In the genomic region with DNA sequence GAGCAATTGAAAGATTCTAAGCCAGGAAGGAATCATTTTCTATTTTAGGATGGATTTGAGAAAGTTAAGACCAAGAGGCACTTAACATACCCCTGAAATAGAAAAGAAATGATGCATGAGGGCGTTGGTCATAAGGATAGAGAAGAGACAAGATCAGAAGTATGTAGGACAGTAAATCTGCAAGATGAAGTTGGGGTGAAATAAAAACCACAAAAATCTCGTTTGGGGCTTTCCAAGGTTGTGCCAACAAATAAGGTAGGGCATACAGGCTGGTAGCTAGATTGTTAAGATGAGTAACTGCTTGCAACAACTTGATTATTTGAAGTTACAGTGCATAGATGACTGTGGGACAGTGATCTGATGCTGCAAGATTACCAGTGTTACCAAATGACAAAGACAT, we compare ENCODE assay signal across 13 cellular contexts. TPM values are rescaled to one million over a fixed set of nuclear protein-coding genes. Genes with fewer than 3 reads are reported as not detected.
DNase-seq lines count a peak whose midpoint lies in the region; ATAC-seq and TF ChIP-seq lines count a peak whose summit lies in the region.
"Had no signal": no experiment of that assay in that cellular context is flagged by ENCODE, and none has a peak within 500 bp of the region (broad histone marks: within the 10 kb centered on the region; RNA-seq: fewer than 3 reads in every experiment).

No MANE protein-coding gene starts in this region.

- no peaks in the 10 kb centered on the region for H3K9me3 ChIP-seq in HCT116 (ENCODE audit: control insufficient read depth in 1 of 2, insufficient read depth in 1 of 2, low read depth in 1 of 2, low read length in 2 of 2)
- H3K9me3 ChIP-seq: upper lobe of left lung had no signal

- no peak overlapping the region for H3K4me2 ChIP-seq in HCT116 (ENCODE audit: low read length)

- no peak for TF ChIP-seq CTCF in HCT116 (IDR thresholded peaks at IDR 0.05 in 2 of 3, conservative IDR thresholded peaks at IDR 0.05 in 1 of 3; ENCODE audit: borderline replicate concordance in 1 of 3, insufficient read depth in 1 of 3, low read depth in 2 of 3, low read length in 2 of 3)

- peak; percentile 22 to 37 for ATAC-seq in activated CD4-positive, CD25-positive, alpha-beta regulatory T cell treated with anti-CD3 and anti-CD28 coated beads, Interleukin-2, amount 50 U/mL, for 24 hours
- ATAC-seq in HCT116 (no peak), naive B cell (ENCODE audit: low read depth in 2 of 2) (no peak), GM21717 (IDR thresholded peaks at IDR 0.05; ENCODE audit: unreplicated experiment) (no peak)
- peak; percentile 44 for ATAC-seq in activated T-helper 17 cell treated with anti-CD3 and anti-CD28 coated beads, Interleukin-2, amount 50 U/mL, for 72 hours (replicated peaks)

- H3K27ac Mint-ChIP-seq in activated T-helper 17 cell treated with anti-CD3 and anti-CD28 coated beads, Interleukin-2, amount 50 U/mL, for 72 hours: peak overlapping the region; percentile 33
- H3K27ac Mint-ChIP-seq in naive B cell: peak overlapping the region in 2 of 6 donors; percentile 23 to 44

- H3K79me2 ChIP-seq in HCT116 (ENCODE audit: insufficient read depth, low read length): peaks cover 12% of the 10 kb centered on the region

- RAD21 ChIA-PET in HCT116 (lab: Charles Lee; ENCODE audit: low non-redundant PET in 1 of 2, low total read pairs in 2 of 2, uncharacterized antibody in 2 of 2, unreplicated experiment in 2 of 2): no interaction called here

- CTCF ChIA-PET in HCT116 (lab: Charles Lee): no interaction called here

- no peak for DNase-seq in activated CD4-positive, CD25-positive, alpha-beta regulatory T cell (lab: John Stamatoyannopoulos, UW)
- DNase-seq in HCT116 (ENCODE audit: low read depth, low spot score) (no peak), naive B cell (peak; percentile 15), NCI-H510A treated with DMSO at 0.1 percent for 48 hours (lab: John Stamatoyannopoulos, UW) (no peak), ecto neural progenitor cell (ENCODE audit: low spot score) (no peak)
- DNase-seq: 8988T, activated gamma-delta T cell treated with Interleukin-2 at 50 U/mL for 16 hours, DMS53, NCI-H187 had no signal

- TF ChIP-seq POLR2A in HCT116 (IDR thresholded peaks at IDR 0.05; ENCODE audit: borderline replicate concordance, extremely low read depth, insufficient read depth, insufficient read length): no peak

- peak overlapping the region; percentile 37 for H3K4me3 Mint-ChIP-seq in activated T-helper 17 cell treated with anti-CD3 and anti-CD28 coated beads, Interleukin-2, amount 50 U/mL, for 72 hours
- peak overlapping the region in 3 of 8 donors; percentile 5 to 62 (median 22) for H3K4me3 Mint-ChIP-seq in naive B cell

- peaks cover 28% of the 10 kb centered on the region for H3K4me1 Mint-ChIP-seq in activated T-helper 17 cell treated with anti-CD3 and anti-CD28 coated beads, Interleukin-2, amount 50 U/mL, for 72 hours
- peaks cover 36 to 71% (median 39%) of the 10 kb centered on the region in 3 donors for H3K4me1 Mint-ChIP-seq in naive B cell

- H3K36me3 ChIP-seq in HCT116 (ENCODE audit: control insufficient read depth in 1 of 2, insufficient read depth in 2 of 2, low read length in 2 of 2): peaks cover 0 to 11% of the 10 kb centered on the region in 2 experiments; a peak in 2 of 4 replicates

- H4K20me1 ChIP-seq in HCT116 (ENCODE audit: insufficient read depth): peaks cover 7% of the 10 kb centered on the region; the same call in 1 of the 2 replicates

- intact Hi-C loops in HCT116 (cut with micrococcal nuclease): no loop called here

- no peak overlapping the region for H3K27ac ChIP-seq in HCT116 (ENCODE audit: low read depth, low read length)
- H3K27ac ChIP-seq: upper lobe of left lung had no signal

- no peak overlapping the region for H3K4me3 ChIP-seq in HCT116 (replicated peaks in 1 of 2; ENCODE audit: low read depth in 1 of 2, low read length in 2 of 2)
- H3K4me3 ChIP-seq: upper lobe of left lung had no signal

- no peak overlapping the region for H3K9ac ChIP-seq in HCT116 (ENCODE audit: low read length)

- peaks cover 4% of the 10 kb centered on the region; the same call in 1 of the 2 replicates for H3K9me2 ChIP-seq in HCT116 (ENCODE audit: insufficient read depth)

- peaks cover 10 to 27% of the 10 kb centered on the region in 2 experiments; a peak in 3 of 4 replicates for H3K4me1 ChIP-seq in HCT116 (ENCODE audit: control insufficient read depth in 1 of 2, insufficient read depth in 2 of 2, low read length in 2 of 2)

- POLR2A ChIA-PET in HCT116 (lab: Charles Lee): no interaction called here

- H3K27me3 Mint-ChIP-seq in activated T-helper 17 cell treated with anti-CD3 and anti-CD28 coated beads, Interleukin-2, amount 50 U/mL, for 72 hours: no peaks in the 10 kb centered on the region
- H3K27me3 Mint-ChIP-seq in naive B cell: peaks cover 0 to 4% (median 0%) of the 10 kb centered on the region in 3 donors

- H3K9me3 Mint-ChIP-seq in activated T-helper 17 cell treated with anti-CD3 and anti-CD28 coated beads, Interleukin-2, amount 50 U/mL, for 72 hours: no peaks in the 10 kb centered on the region
- peaks cover 0 to 3% (median 0%) of the 10 kb centered on the region in 7 donors for H3K9me3 Mint-ChIP-seq in naive B cell

- no peaks in the 10 kb centered on the region for H3K27me3 ChIP-seq in HCT116 (ENCODE audit: insufficient read depth, low read length)
- H3K27me3 ChIP-seq: upper lobe of left lung had no signal

- peaks cover 27% of the 10 kb centered on the region for H3K36me3 Mint-ChIP-seq in activated T-helper 17 cell treated with anti-CD3 and anti-CD28 coated beads, Interleukin-2, amount 50 U/mL, for 72 hours (ENCODE audit: low read depth)
- H3K36me3 Mint-ChIP-seq in naive B cell: peaks cover 0 to 5% of the 10 kb centered on the region in 2 donors

- TSS peak; percentile 21 for BruUV-seq in HCT116 (replicated peaks; lab: Mats Ljungman, UMichigan)

- no peak for TF ChIP-seq RAD21 in HCT116 (IDR thresholded peaks at IDR 0.05; ENCODE audit: low read depth)

- H2AFZ ChIP-seq in HCT116 (ENCODE audit: low read depth, low read length, poor library complexity, severe bottlenecking): no peak overlapping the region

TF ChIP-seq in HCT116, 20 proteins besides CTCF, POLR2A, EP300 and RAD21 (continues in another document):
- TF ChIP-seq CEBPB (IDR thresholded peaks at IDR 0.05; ENCODE audit: low read depth) (no peak), SRF (IDR thresholded peaks at IDR 0.05; ENCODE audit: low read depth) (no peak), SP1 (IDR thresholded peaks at IDR 0.05; ENCODE audit: low read depth) (no peak), ELF1 (IDR thresholded peaks at IDR 0.05; ENCODE audit: borderline replicate concordance, low read depth) (no peak), ZNF274 (IDR thresholded peaks at IDR 0.05; ENCODE audit: low read depth, low read length) (no peak), EZH2 (IDR thresholded peaks at IDR 0.05) (no peak), SIN3A (IDR thresholded peaks at IDR 0.05; ENCODE audit: low read depth) (no peak), ZFX (IDR thresholded peaks at IDR 0.05) (no peak), JUND (IDR thresholded peaks at IDR 0.05) (no peak), FOSL1 (IDR thresholded peaks at IDR 0.05; ENCODE audit: low read depth) (no peak), YY1 (IDR thresholded peaks at IDR 0.05; ENCODE audit: extremely low read depth, insufficient replicate concordance, low read depth, low read length) (no peak)
- TF ChIP-seq, protein P1, sequence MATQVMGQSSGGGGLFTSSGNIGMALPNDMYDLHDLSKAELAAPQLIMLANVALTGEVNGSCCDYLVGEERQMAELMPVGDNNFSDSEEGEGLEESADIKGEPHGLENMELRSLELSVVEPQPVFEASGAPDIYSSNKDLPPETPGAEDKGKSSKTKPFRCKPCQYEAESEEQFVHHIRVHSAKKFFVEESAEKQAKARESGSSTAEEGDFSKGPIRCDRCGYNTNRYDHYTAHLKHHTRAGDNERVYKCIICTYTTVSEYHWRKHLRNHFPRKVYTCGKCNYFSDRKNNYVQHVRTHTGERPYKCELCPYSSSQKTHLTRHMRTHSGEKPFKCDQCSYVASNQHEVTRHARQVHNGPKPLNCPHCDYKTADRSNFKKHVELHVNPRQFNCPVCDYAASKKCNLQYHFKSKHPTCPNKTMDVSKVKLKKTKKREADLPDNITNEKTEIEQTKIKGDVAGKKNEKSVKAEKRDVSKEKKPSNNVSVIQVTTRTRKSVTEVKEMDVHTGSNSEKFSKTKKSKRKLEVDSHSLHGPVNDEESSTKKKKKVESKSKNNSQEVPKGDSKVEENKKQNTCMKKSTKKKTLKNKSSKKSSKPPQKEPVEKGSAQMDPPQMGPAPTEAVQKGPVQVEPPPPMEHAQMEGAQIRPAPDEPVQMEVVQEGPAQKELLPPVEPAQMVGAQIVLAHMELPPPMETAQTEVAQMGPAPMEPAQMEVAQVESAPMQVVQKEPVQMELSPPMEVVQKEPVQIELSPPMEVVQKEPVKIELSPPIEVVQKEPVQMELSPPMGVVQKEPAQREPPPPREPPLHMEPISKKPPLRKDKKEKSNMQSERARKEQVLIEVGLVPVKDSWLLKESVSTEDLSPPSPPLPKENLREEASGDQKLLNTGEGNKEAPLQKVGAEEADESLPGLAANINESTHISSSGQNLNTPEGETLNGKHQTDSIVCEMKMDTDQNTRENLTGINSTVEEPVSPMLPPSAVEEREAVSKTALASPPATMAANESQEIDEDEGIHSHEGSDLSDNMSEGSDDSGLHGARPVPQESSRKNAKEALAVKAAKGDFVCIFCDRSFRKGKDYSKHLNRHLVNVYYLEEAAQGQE (IDR thresholded peaks at IDR 0.05; ENCODE audit: low read depth): no peak
- TF ChIP-seq, protein P2, sequence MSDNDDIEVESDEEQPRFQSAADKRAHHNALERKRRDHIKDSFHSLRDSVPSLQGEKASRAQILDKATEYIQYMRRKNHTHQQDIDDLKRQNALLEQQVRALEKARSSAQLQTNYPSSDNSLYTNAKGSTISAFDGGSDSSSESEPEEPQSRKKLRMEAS (IDR thresholded peaks at IDR 0.05): no peak
- TF ChIP-seq, protein P3, sequence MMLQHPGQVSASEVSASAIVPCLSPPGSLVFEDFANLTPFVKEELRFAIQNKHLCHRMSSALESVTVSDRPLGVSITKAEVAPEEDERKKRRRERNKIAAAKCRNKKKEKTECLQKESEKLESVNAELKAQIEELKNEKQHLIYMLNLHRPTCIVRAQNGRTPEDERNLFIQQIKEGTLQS (IDR thresholded peaks at IDR 0.05): no peak

RNA-seq across cellular contexts. Expression of a gene that starts 2.6 kb away (rescaled TPM):
- total RNA-seq in HCT116 (2021; ENCODE audit: unreplicated experiment): 33.1 TPM
- polyA plus RNA-seq in HCT116 (2012): 7.3 and 7.4 TPM in 2 replicates
- 10 to 100 TPM; 27.7 to 39.9 TPM for total RNA-seq in activated T-helper 17 cell treated with anti-CD3 and anti-CD28 coated beads, Interleukin-2, amount 50 U/mL, for 72 hours
- 10 to 100 TPM; 31.1 to 49.8 (median 44.1) TPM for polyA plus RNA-seq in naive B cell (ENCODE audit: low read depth in 6 of 6)

RNA-seq across cellular contexts. Expression of a gene that starts 32.8 kb away (rescaled TPM):
- total RNA-seq in HCT116 (2021; ENCODE audit: unreplicated experiment): 399 TPM
- polyA plus RNA-seq in HCT116 (2012): 194 and 209 TPM in 2 replicates
- total RNA-seq in activated T-helper 17 cell treated with anti-CD3 and anti-CD28 coated beads, Interleukin-2, amount 50 U/mL, for 72 hours: 100 to 1,000 TPM; 254 to 398 TPM
- polyA plus RNA-seq in naive B cell (ENCODE audit: low read depth in 6 of 6): 100 to 1,000 TPM; 259 to 458 (median 306) TPM

Comparison
In these comparisons a context has a peak if more than half of its experiments do, and no peak if none do; other contexts are left out.
1. ATAC-seq: peak in activated CD4-positive, CD25-positive, alpha-beta regulatory T cell treated with anti-CD3 and anti-CD28 coated beads, Interleukin-2, amount 50 U/mL, for 24 hours (2 of 2) and activated T-helper 17 cell treated with anti-CD3 and anti-CD28 coated beads, Interleukin-2, amount 50 U/mL, for 72 hours (single experiment); none in HCT116 (single experiment), naive B cell (0 of 2) and GM21717 (single experiment).